In the genomic region with DNA sequence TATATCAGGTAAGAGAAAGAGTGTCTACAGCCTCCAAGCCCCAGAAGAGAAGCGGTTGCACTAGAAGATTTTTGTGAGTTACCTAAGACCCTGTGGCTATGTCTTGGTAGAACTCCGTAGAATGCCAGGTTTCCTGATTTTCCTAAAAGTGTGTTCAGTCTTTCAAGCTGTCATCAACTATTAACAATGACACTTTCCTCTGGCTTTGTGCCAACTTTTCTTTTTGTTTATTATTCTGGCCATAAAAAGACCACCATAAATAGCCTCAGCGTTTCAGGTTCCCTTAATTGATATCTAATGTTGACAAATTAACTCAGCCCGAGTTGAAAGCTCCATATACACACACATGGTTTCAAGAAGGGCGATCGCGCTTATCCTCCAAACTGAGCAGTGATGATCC, we compare ENCODE assay signal across 1 cellular context.
TF ChIP-seq lines count a peak whose summit lies in the region.

No MANE protein-coding gene starts in this region.

TF ChIP-seq in SK-N-SH, 30 proteins besides CTCF, POLR2A, EP300 and RAD21 (continued from another document):
- TF ChIP-seq, protein P1, sequence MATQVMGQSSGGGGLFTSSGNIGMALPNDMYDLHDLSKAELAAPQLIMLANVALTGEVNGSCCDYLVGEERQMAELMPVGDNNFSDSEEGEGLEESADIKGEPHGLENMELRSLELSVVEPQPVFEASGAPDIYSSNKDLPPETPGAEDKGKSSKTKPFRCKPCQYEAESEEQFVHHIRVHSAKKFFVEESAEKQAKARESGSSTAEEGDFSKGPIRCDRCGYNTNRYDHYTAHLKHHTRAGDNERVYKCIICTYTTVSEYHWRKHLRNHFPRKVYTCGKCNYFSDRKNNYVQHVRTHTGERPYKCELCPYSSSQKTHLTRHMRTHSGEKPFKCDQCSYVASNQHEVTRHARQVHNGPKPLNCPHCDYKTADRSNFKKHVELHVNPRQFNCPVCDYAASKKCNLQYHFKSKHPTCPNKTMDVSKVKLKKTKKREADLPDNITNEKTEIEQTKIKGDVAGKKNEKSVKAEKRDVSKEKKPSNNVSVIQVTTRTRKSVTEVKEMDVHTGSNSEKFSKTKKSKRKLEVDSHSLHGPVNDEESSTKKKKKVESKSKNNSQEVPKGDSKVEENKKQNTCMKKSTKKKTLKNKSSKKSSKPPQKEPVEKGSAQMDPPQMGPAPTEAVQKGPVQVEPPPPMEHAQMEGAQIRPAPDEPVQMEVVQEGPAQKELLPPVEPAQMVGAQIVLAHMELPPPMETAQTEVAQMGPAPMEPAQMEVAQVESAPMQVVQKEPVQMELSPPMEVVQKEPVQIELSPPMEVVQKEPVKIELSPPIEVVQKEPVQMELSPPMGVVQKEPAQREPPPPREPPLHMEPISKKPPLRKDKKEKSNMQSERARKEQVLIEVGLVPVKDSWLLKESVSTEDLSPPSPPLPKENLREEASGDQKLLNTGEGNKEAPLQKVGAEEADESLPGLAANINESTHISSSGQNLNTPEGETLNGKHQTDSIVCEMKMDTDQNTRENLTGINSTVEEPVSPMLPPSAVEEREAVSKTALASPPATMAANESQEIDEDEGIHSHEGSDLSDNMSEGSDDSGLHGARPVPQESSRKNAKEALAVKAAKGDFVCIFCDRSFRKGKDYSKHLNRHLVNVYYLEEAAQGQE (IDR thresholded peaks at IDR 0.05; ENCODE audit: low read depth, low read length) = no peak
- TF ChIP-seq ELF1 (IDR thresholded peaks at IDR 0.05) = no peak
- TF ChIP-seq NFIC (IDR thresholded peaks at IDR 0.05; ENCODE audit: borderline replicate concordance) = peak; percentile 36; the same call in 1 of the 2 replicates
- TF ChIP-seq EZH2phosphoT487 (IDR thresholded peaks at IDR 0.05; ENCODE audit: borderline replicate concordance, low read depth) = no peak
